ENCODE assay signal across 8 cellular contexts in genomic region chr1:206469933-206470691, GRCh38. TPM values are rescaled to one million over a fixed set of nuclear protein-coding genes. Genes with fewer than 3 reads are reported as not detected.
DNase-seq lines count a peak whose midpoint lies in the region; ATAC-seq, FAIRE-seq and TF ChIP-seq lines count a peak whose summit lies in the region.

TSS of gene IKBKE (plus strand) at chr1:206470476. CDS start at chr1:206473228, 2,752 bp downstream.

- dilution Hi-C loops in endothelial cell of umbilical vein (cut with MboI; ENCODE audit: extremely low pct_ligation_motif_present, low sequenced_read_pairs): no loop called here

- POLR2A ChIA-PET in endothelial cell of umbilical vein (lab: Charles Lee): no interaction called here

- H3K9me3 ChIP-seq in endothelial cell of umbilical vein (replicated peaks; ENCODE audit: control insufficient read depth, insufficient read depth, low read length) (no peaks in the 10 kb centered on the region), testis (no peaks in the 10 kb centered on the region)

- peak within 1 kb of the TSS; percentile 72 for H2AFZ ChIP-seq in endothelial cell of umbilical vein (ENCODE audit: low read depth, low read length)

- BruUV-seq in endothelial cell of umbilical vein (replicated peaks; lab: Mats Ljungman, UMichigan): no TSS peak

- intact Hi-C loops in Right ventricle myocardium inferior (cut with DNase I) (no loop called here), cardiac septum (cut with DNase I) (no loop called here), endothelial cell of umbilical vein (cut with micrococcal nuclease) (no loop called here), testis (cut with DNase I; ENCODE audit: low total_unique reads) (no loop called here)

- peak; percentile 71 for ATAC-seq in Right ventricle myocardium inferior
- ATAC-seq in HG02588 (IDR thresholded peaks at IDR 0.05; ENCODE audit: unreplicated experiment): peak; percentile 66

- CTCF ChIA-PET in endothelial cell of umbilical vein (lab: Charles Lee): interaction anchor here (0.6 to 5.0 kb wide), 10 partner anchors 9 to 885 kb away, joined by 3 to 56 read pairs (median 5); no protein-coding TSS in a partner anchor

- DNase-seq in Right ventricle myocardium inferior (ENCODE audit: missing footprints): no peak
- DNase-seq in cardiac septum (ENCODE audit: low spot score): no peak
- peak; percentile 59 for DNase-seq in NCI-H146 (lab: John Stamatoyannopoulos, UW)
- DNase-seq in activated CD4-positive, alpha-beta T cell treated with anti-CD3 and anti-CD28 coated beads, Interleukin-2, amount 50 U/mL, for 48 hours: peak; percentile 53 to 66
- DNase-seq in endothelial cell of umbilical vein (ENCODE audit: low read depth, low spot score): peak; percentile 62
- peak in 1 of 2 experiments; percentile 51 for DNase-seq in mesothelial cell of epicardium (ENCODE audit: low spot score in 2 of 2, unreplicated experiment in 2 of 2)
- DNase-seq in testis: peak; percentile 62

- no peaks in the 10 kb centered on the region for H4K20me1 ChIP-seq in endothelial cell of umbilical vein (replicated peaks; ENCODE audit: control insufficient read depth, extremely low read depth, insufficient read depth, low read length)

- H3K79me2 ChIP-seq in endothelial cell of umbilical vein (ENCODE audit: control insufficient read depth, insufficient read depth, low read length): no peaks in the 10 kb centered on the region

- peaks cover 0 to 1% of the 10 kb centered on the region in 2 experiments for H3K27me3 ChIP-seq in endothelial cell of umbilical vein (ENCODE audit: control insufficient read depth in 2 of 2, insufficient read depth in 2 of 2, low read length in 2 of 2)
- H3K27me3 ChIP-seq in testis: no peaks in the 10 kb centered on the region

- TF ChIP-seq CTCF in endothelial cell of umbilical vein (IDR thresholded peaks at IDR 0.05; ENCODE audit: extremely low read depth in 1 of 2, insufficient read depth in 1 of 2, low read depth in 1 of 2, low read length in 2 of 2): peak; percentile 4 to 36
- no peak for TF ChIP-seq CTCF in mesothelial cell of epicardium (IDR thresholded peaks at IDR 0.05; ENCODE audit: unreplicated experiment)
- TF ChIP-seq CTCF in testis (IDR thresholded peaks at IDR 0.05): no peak

- H3K27ac ChIP-seq in endothelial cell of umbilical vein (ENCODE audit: insufficient read depth, low read depth, low read length): peak within 1 kb of the TSS; percentile 58
- no peak within 1 kb of the TSS for H3K27ac ChIP-seq in testis

- H3K9me1 ChIP-seq in endothelial cell of umbilical vein (replicated peaks; ENCODE audit: control insufficient read depth, extremely low read depth, insufficient read depth, low read length): no peaks in the 10 kb centered on the region

- H3K27ac Mint-ChIP-seq in mesothelial cell of epicardium: peak within 1 kb of the TSS; percentile 64

- peaks cover 22% of the 10 kb centered on the region for H3K27me3 Mint-ChIP-seq in mesothelial cell of epicardium (ENCODE audit: low read depth)

- H3K4me1 Mint-ChIP-seq in mesothelial cell of epicardium: peaks cover 45% of the 10 kb centered on the region

- H3K4me3 ChIP-seq in endothelial cell of umbilical vein (replicated peaks in 1 of 3; ENCODE audit: insufficient read depth in 1 of 3, low read depth in 1 of 3, low read length in 3 of 3) (peak within 1 kb of the TSS; percentile 7 to 50 (median 47)), testis (peak within 1 kb of the TSS; percentile 30 to 42)

- peak within 1 kb of the TSS; percentile 48 for H3K9ac ChIP-seq in endothelial cell of umbilical vein (replicated peaks; ENCODE audit: extremely low read depth, insufficient read depth, low read length)

- H3K36me3 ChIP-seq in endothelial cell of umbilical vein (ENCODE audit: control insufficient read depth in 2 of 2, extremely low read depth in 1 of 2, insufficient read depth in 2 of 2, low read length in 2 of 2): peaks cover 0 to 3% of the 10 kb centered on the region in 2 experiments
- H3K36me3 ChIP-seq in testis (ENCODE audit: low read depth, missing control alignments): no peaks in the 10 kb centered on the region

- no peaks in the 10 kb centered on the region for H3K9me3 Mint-ChIP-seq in mesothelial cell of epicardium

- peak within 1 kb of the TSS; percentile 55 for H3K4me2 ChIP-seq in endothelial cell of umbilical vein (ENCODE audit: insufficient read depth, low read length)

- H3K4me3 Mint-ChIP-seq in mesothelial cell of epicardium: peak within 1 kb of the TSS; percentile 64

- H3K4me1 ChIP-seq in endothelial cell of umbilical vein (ENCODE audit: control insufficient read depth, extremely low read depth, insufficient read depth, low read length) (peaks cover 27% of the 10 kb centered on the region), testis (peaks cover 4% of the 10 kb centered on the region)

- WGBS in testis, 2 donors: 32 to 44% methylated on average over 9 to 10 of the region's 10 CpGs

- FAIRE-seq in endothelial cell of umbilical vein (lab: Jason Lieb, UNC): no peak

- peaks cover 7% of the 10 kb centered on the region for H3K36me3 Mint-ChIP-seq in mesothelial cell of epicardium

- TF ChIP-seq POLR2A in endothelial cell of umbilical vein (IDR thresholded peaks at IDR 0.05; ENCODE audit: low read depth, low read length) (peak; percentile 38), testis (IDR thresholded peaks at IDR 0.05) (no peak)

TF ChIP-seq in endothelial cell of umbilical vein, 7 proteins besides CTCF, POLR2A, EP300 and RAD21:
- TF ChIP-seq FOS (IDR thresholded peaks at IDR 0.05; ENCODE audit: borderline replicate concordance, insufficient read depth, low read length): no peak
- no peak for TF ChIP-seq MAX (IDR thresholded peaks at IDR 0.05; ENCODE audit: insufficient read depth, insufficient read length)
- peak; percentile 37 for TF ChIP-seq POLR2AphosphoS5 (IDR thresholded peaks at IDR 0.05; ENCODE audit: insufficient read depth, low read depth, low read length)
- no peak for TF ChIP-seq MYC (IDR thresholded peaks at IDR 0.05; ENCODE audit: low read depth, low read length)

RNA-seq across cellular contexts. Expression of gene IKBKE, which starts in this region (rescaled TPM):
- 0.62 TPM for total RNA-seq in Right ventricle myocardium inferior
- 0.97 TPM for total RNA-seq in cardiac septum
- total RNA-seq in endothelial cell of umbilical vein: 16.2 and 20.7 TPM in 2 replicates
- polyA plus RNA-seq in endothelial cell of umbilical vein: 17.8 and 17.9 TPM in 2 replicates
- polyA plus RNA-seq in endothelial cell of umbilical vein (2011; cell fraction: cytosol; rRNA removed): 16.1 and 18.1 TPM in 2 replicates
- 45.7 and 46.0 TPM in 2 replicates for polyA plus RNA-seq in endothelial cell of umbilical vein (2011; cell fraction: nucleus; rRNA removed)
- polyA plus RNA-seq in endothelial cell of umbilical vein (2012): 18.6 and 18.9 TPM in 2 replicates
- 26.2 and 29.4 TPM in 2 replicates for polyA minus RNA-seq in endothelial cell of umbilical vein
- 6.2 TPM for polyA minus RNA-seq in endothelial cell of umbilical vein (2011; cell fraction: cytosol; rRNA and poly(A)+ RNA removed)
- 25.1 and 26.3 TPM in 2 replicates for polyA minus RNA-seq in endothelial cell of umbilical vein (2011; cell fraction: nucleus; rRNA and poly(A)+ RNA removed)
- total RNA-seq in mesothelial cell of epicardium: 7.9 to 8.4 TPM (median 8.2 TPM) in 3 replicates
- total RNA-seq in testis: 1 to 10 TPM in 1 of 2 donors, under 1 TPM in 1; 0.99 to 1.0 TPM
- polyA plus RNA-seq in testis (ENCODE audit: insufficient read depth, low read depth, low replicate concordance): 1.6 TPM

Comparison
In these comparisons a context has a peak if more than half of its experiments do, and no peak if none do; other contexts are left out.
1. Peak in ATAC-seq in Right ventricle myocardium inferior; RNA of the gene not detected or under 1 TPM.
2. DNase-seq: peak in NCI-H146 (single experiment), activated CD4-positive, alpha-beta T cell treated with anti-CD3 and anti-CD28 coated beads, Interleukin-2, amount 50 U/mL, for 48 hours (2 of 2), endothelial cell of umbilical vein (single experiment) and testis (single experiment); none in Right ventricle myocardium inferior (single experiment) and cardiac septum (single experiment).
3. CTCF ChIP-seq: peak in endothelial cell of umbilical vein (2 of 2); none in mesothelial cell of epicardium (single experiment) and testis (0 of 3).